ENCODE assay signal across 20 cellular contexts in genomic region chr17:82821554-82821953, GRCh38. TPM values are rescaled to one million over a fixed set of nuclear protein-coding genes. Genes with fewer than 3 reads are reported as not detected.
DNase-seq lines count a peak whose midpoint lies in the region; ATAC-seq, FAIRE-seq and TF ChIP-seq lines count a peak whose summit lies in the region.
"Had no signal": no experiment of that assay in that cellular context is flagged by ENCODE, and none has a peak within 500 bp of the region (broad histone marks: within the 10 kb centered on the region; RNA-seq: fewer than 3 reads in every experiment).

No MANE protein-coding gene starts in this region.

- no peak overlapping the region for H2BK15ac ChIP-seq in H1 (ENCODE audit: low read length)

- H3K18ac ChIP-seq in H1 (ENCODE audit: extremely low read depth, low read length), result peak overlapping the region; percentile 57; the same call in 1 of the 2 replicates

- no peak overlapping the region for H2AK5ac ChIP-seq in H1 (ENCODE audit: low read depth, low read length)

- CTCF ChIA-PET in H1 (lab: Charles Lee; ENCODE audit: partially characterized antibody), result interaction anchor here (0.6 to 2.9 kb wide), 11 partner anchors 9 to 610 kb away, joined by 3 to 17 read pairs (median 6); no protein-coding TSS in a partner anchor

- no peaks in the 10 kb centered on the region for H3K4me1 ChIP-seq in DND-41 (ENCODE audit: insufficient read depth, low read length)
- peaks cover 26% of the 10 kb centered on the region for H3K4me1 ChIP-seq in HUES48 (ENCODE audit: control insufficient read depth, insufficient read depth, low read length)
- H3K4me1 ChIP-seq in H1 (replicated peaks in 1 of 4; ENCODE audit: control insufficient read depth in 3 of 4, insufficient read depth in 4 of 4, low read length in 3 of 4), result peaks cover 0 to 2% (median 0%) of the 10 kb centered on the region in 4 experiments; a peak in 2 of 7 replicates

- TF ChIP-seq RAD21 in H1 (IDR thresholded peaks at IDR 0.05 in 1 of 2, conservative IDR thresholded peaks at IDR 0.05 in 1 of 2; ENCODE audit: low read depth in 2 of 2, low read length in 2 of 2), result no peak

- peak overlapping the region; percentile 14; the same call in 1 of the 2 replicates for H3K27ac ChIP-seq in DND-41 (ENCODE audit: low read length)
- peak overlapping the region; percentile 83 for H3K27ac ChIP-seq in HUES48 (ENCODE audit: low read depth, low read length)
- no peak overlapping the region for H3K27ac ChIP-seq in H1 (ENCODE audit: low read depth, low read length)

- TF ChIP-seq EP300 in H1 (IDR thresholded peaks at IDR 0.05; ENCODE audit: borderline replicate concordance in 1 of 2, low read depth in 2 of 2, low read length in 2 of 2), result no peak

- no peaks in the 10 kb centered on the region for H3K4me1 Mint-ChIP-seq in stimulated activated effector memory CD8-positive, alpha-beta T cell treated with anti-CD3 and anti-CD28 coated beads, Interleukin-12 subunit alpha, Interleukin-12 subunit beta, amount 100 ng/mL, for 72 hours

- H3K36me3 ChIP-seq in DND-41 (ENCODE audit: insufficient read depth, low read length) (peaks cover 63% of the 10 kb centered on the region), HUES48 (ENCODE audit: control insufficient read depth, insufficient read depth, low read length) (peaks cover 19% of the 10 kb centered on the region), H1 (ENCODE audit: control insufficient read depth in 2 of 4, insufficient read depth in 4 of 4, low read length in 3 of 4) (peaks cover 2 to 38% (median 16%) of the 10 kb centered on the region in 4 experiments; a peak in 6 of 8 replicates)

- no peak for TF ChIP-seq POLR2A in H1 (IDR thresholded peaks at IDR 0.05; ENCODE audit: control extremely low read depth in 1 of 2, low read depth in 2 of 2, low read length in 2 of 2)

- H3K9me3 ChIP-seq in DND-41 (ENCODE audit: insufficient read depth, low read length, severe bottlenecking) (peaks cover 13% of the 10 kb centered on the region), HUES48 (ENCODE audit: control insufficient read depth, insufficient read depth, low read length) (no peaks in the 10 kb centered on the region), H1 (ENCODE audit: insufficient read depth in 2 of 2, low read depth in 1 of 2, low read length in 1 of 2) (peaks cover 29 to 31% of the 10 kb centered on the region in 2 experiments)

- no peak overlapping the region for H2BK12ac ChIP-seq in H1 (ENCODE audit: low read depth, low read length)

- FAIRE-seq in H1 (lab: Jason Lieb, UNC), result no peak
- FAIRE-seq: G401.6, GM12892 had no signal

- peaks cover 34% of the 10 kb centered on the region for H3K36me3 Mint-ChIP-seq in stimulated activated effector memory CD8-positive, alpha-beta T cell treated with anti-CD3 and anti-CD28 coated beads, Interleukin-12 subunit alpha, Interleukin-12 subunit beta, amount 100 ng/mL, for 72 hours

- peaks cover 20% of the 10 kb centered on the region for H3K79me2 ChIP-seq in DND-41 (ENCODE audit: insufficient read depth, low read length)
- H3K79me2 ChIP-seq in H1 (ENCODE audit: control insufficient read depth in 1 of 2, insufficient read depth in 2 of 2, low read length in 2 of 2), result peaks cover 0 to 8% of the 10 kb centered on the region in 2 experiments; a peak in 1 of 4 replicates

- H3K4me2 ChIP-seq in DND-41 (ENCODE audit: insufficient read depth, low read length) (no peak overlapping the region), H1 (ENCODE audit: insufficient read depth in 1 of 2, low read depth in 2 of 2, low read length in 2 of 2) (no peak overlapping the region)

- no peak overlapping the region for H3K4me3 ChIP-seq in DND-41 (ENCODE audit: low read depth in 1 of 2, low read length in 2 of 2)
- H3K4me3 ChIP-seq in HUES48 (ENCODE audit: low read depth, low read length), result no peak overlapping the region
- H3K4me3 ChIP-seq in H1 (ENCODE audit: extremely low read depth in 1 of 4, insufficient read depth in 2 of 4, low read depth in 3 of 4, low read length in 4 of 4), result no peak overlapping the region

- H4K91ac ChIP-seq in H1 (replicated peaks; ENCODE audit: insufficient read length, low read length), result no peak overlapping the region

- H3K14ac ChIP-seq in H1 (ENCODE audit: insufficient read length), result no peak overlapping the region

- H4K8ac ChIP-seq in H1 (ENCODE audit: extremely low read depth, insufficient read depth, low read length), result no peak overlapping the region

- DNase-seq in DND-41 (no peak), H1 (ENCODE audit: low read depth in 1 of 2, low spot score in 2 of 2) (no peak), inferior parietal cortex (ENCODE audit: extremely low spot score) (no peak)
- DNase-seq in stimulated activated effector memory CD8-positive, alpha-beta T cell treated with anti-CD3 and anti-CD28 coated beads, Interleukin-12 subunit alpha, Interleukin-12 subunit beta, amount 100 ng/mL, for 72 hours (ENCODE audit: low spot score in 2 of 2), result no peak
- no peak for DNase-seq in activated CD8-positive, alpha-beta memory T cell treated with anti-CD3 and anti-CD28 coated beads, Interleukin-2, amount 50 U/mL, for 4 hours
- DNase-seq: C1 segment of cervical spinal cord; Calu3; CD4-positive, alpha-beta memory T cell; COR-L47; DMS53; DMS79 treated with DMSO at 0.1 percent for 48 hours; GOT3; HCEC 1CT had no signal

- peaks cover 7% of the 10 kb centered on the region; the same call in 1 of the 2 replicates for H3K79me1 ChIP-seq in H1 (ENCODE audit: low read depth, low read length)

- H2AFZ ChIP-seq in DND-41 (ENCODE audit: low read depth, low read length), result no peak overlapping the region
- no peak overlapping the region for H2AFZ ChIP-seq in H1 (ENCODE audit: low read length)

- H2BK20ac ChIP-seq in H1 (ENCODE audit: low read length), result 0 out of 2 replicates have a peak overlapping the region, but pooled peaks have one; percentile 83

- no peak overlapping the region for H3K4ac ChIP-seq in H1 (replicated peaks; ENCODE audit: insufficient read length, low read depth, low read length)

- H3K23me2 ChIP-seq in H1 (ENCODE audit: low read depth, low read length), result no peaks in the 10 kb centered on the region

- no peak overlapping the region for H3K9ac ChIP-seq in DND-41 (ENCODE audit: low read depth, low read length)
- H3K9ac ChIP-seq in HUES48 (ENCODE audit: low read depth, low read length), result no peak overlapping the region
- no peak overlapping the region for H3K9ac ChIP-seq in H1 (replicated peaks in 1 of 4; ENCODE audit: extremely low read depth in 1 of 4, low read depth in 3 of 4, low read length in 3 of 4)

- WGBS in H1 (ENCODE audit: extremely low coverage in 1 of 2, insufficient coverage in 1 of 2, insufficient read length in 1 of 2, insufficient replicate concordance in 2 of 2, low coverage in 1 of 2, low lambda C conversion rate in 2 of 2, missing lambda C conversion rate in 1 of 2), 2 experiments, result 85% methylated on average over 2 of the region's 2 CpGs; no CpG with 5 or more reads in 1 of the 2 experiments

- no peak overlapping the region for H2BK120ac ChIP-seq in H1 (replicated peaks; ENCODE audit: low read depth, low read length)

- no peak overlapping the region for H3K4me3 Mint-ChIP-seq in stimulated activated effector memory CD8-positive, alpha-beta T cell treated with anti-CD3 and anti-CD28 coated beads, Interleukin-12 subunit alpha, Interleukin-12 subunit beta, amount 100 ng/mL, for 72 hours
- H3K4me3 Mint-ChIP-seq: CD4-positive, alpha-beta memory T cell had no signal

- no peak overlapping the region for H4K5ac ChIP-seq in H1 (ENCODE audit: insufficient read length, low read depth, low read length)

- H3K27ac Mint-ChIP-seq in stimulated activated effector memory CD8-positive, alpha-beta T cell treated with anti-CD3 and anti-CD28 coated beads, Interleukin-12 subunit alpha, Interleukin-12 subunit beta, amount 100 ng/mL, for 72 hours, result peak overlapping the region; percentile 67

- no peak for ATAC-seq in DND-41 (ENCODE audit: insufficient read depth, low read depth)
- ATAC-seq in stimulated activated effector memory CD8-positive, alpha-beta T cell treated with anti-CD3 and anti-CD28 coated beads, Interleukin-12 subunit alpha, Interleukin-12 subunit beta, amount 100 ng/mL, for 72 hours, result no peak

- TF ChIP-seq CTCF in DND-41 (IDR thresholded peaks at IDR 0.05; ENCODE audit: borderline replicate concordance, extremely low read depth, low read length, poor library complexity, severe bottlenecking) (no peak), H1 (IDR thresholded peaks at IDR 0.05; ENCODE audit: control extremely low read depth in 1 of 3, insufficient read depth in 1 of 3, low read depth in 1 of 3, low read length in 3 of 3) (no peak)

- H3K23ac ChIP-seq in H1 (ENCODE audit: insufficient read length), result no peak overlapping the region

- peaks cover 3% of the 10 kb centered on the region for H3K9me3 Mint-ChIP-seq in stimulated activated effector memory CD8-positive, alpha-beta T cell treated with anti-CD3 and anti-CD28 coated beads, Interleukin-12 subunit alpha, Interleukin-12 subunit beta, amount 100 ng/mL, for 72 hours

- H3K27me3 ChIP-seq in DND-41 (ENCODE audit: insufficient read depth, low read length, poor library complexity), result no peaks in the 10 kb centered on the region
- H3K27me3 ChIP-seq in HUES48 (ENCODE audit: control insufficient read depth, insufficient read depth, low read length), result no peaks in the 10 kb centered on the region
- H3K27me3 ChIP-seq in H1 (replicated peaks in 1 of 4; ENCODE audit: control insufficient read depth in 3 of 4, extremely low read depth in 1 of 4, insufficient read depth in 3 of 4, low read length in 3 of 4), result no peaks in the 10 kb centered on the region

- H4K20me1 ChIP-seq in DND-41 (ENCODE audit: insufficient read depth, low read length), result no peaks in the 10 kb centered on the region
- H4K20me1 ChIP-seq in H1 (replicated peaks in 1 of 2; ENCODE audit: control insufficient read depth in 1 of 2, insufficient read depth in 2 of 2, low read length in 2 of 2), result peaks cover 0 to 4% of the 10 kb centered on the region in 2 experiments

- H2BK5ac ChIP-seq in H1 (ENCODE audit: low read depth, low read length), result no peak overlapping the region

- POLR2A ChIA-PET in H1 (lab: Charles Lee; ENCODE audit: partially characterized antibody), result no interaction called here

- H3K56ac ChIP-seq in H1 (replicated peaks; ENCODE audit: insufficient read length, low read depth, low read length), result no peak overlapping the region

TF ChIP-seq in H1, 55 proteins besides CTCF, POLR2A, EP300 and RAD21 (continues in another document):
- TF ChIP-seq BCL11A (IDR thresholded peaks at IDR 0.05; ENCODE audit: low read depth in 2 of 2, low read length in 2 of 2) (no peak), CBX8 (IDR thresholded peaks at IDR 0.05; ENCODE audit: borderline replicate concordance, low read depth, low read length) (no peak)

RNA-seq across cellular contexts. Expression of gene ZNF750, which starts 18.3 kb away (rescaled TPM):
- not detected in 2 replicates for total RNA-seq in H1 (2021; fragmentation: NEBNext Ultra II Directional; extraction: Animal tissue kit (Norgen Biotek cat#: 25700))
- 0.02 TPM in 1 of 2 replicates, not detected in the other for polyA plus RNA-seq in H1 (2011; rRNA removed)
- not detected for polyA plus RNA-seq in H1 (2011; cell fraction: cytosol; rRNA removed)
- not detected for polyA plus RNA-seq in H1 (2011; cell fraction: nucleus; rRNA removed)
- 0.12 to 0.14 TPM in 2 of 4 replicates, not detected in the others for polyA plus RNA-seq in H1 (2012, experiment 1 of 2)
- 0.04 TPM for polyA plus RNA-seq in H1 (2012, experiment 2 of 2)
- 0.02 TPM for polyA plus RNA-seq in H1 (2013, experiment 1 of 2)
- polyA plus RNA-seq in H1 (2013, experiment 2 of 2), result 0.02 TPM
- polyA minus RNA-seq in H1 (2011; rRNA and poly(A)+ RNA removed), result not detected in 2 replicates
- not detected for polyA minus RNA-seq in H1 (2011; cell fraction: cytosol; rRNA and poly(A)+ RNA removed)
- polyA minus RNA-seq in H1 (2011; cell fraction: nucleus; rRNA and poly(A)+ RNA removed), result not detected
- total RNA-seq: A172; A673; Calu3; CD4-positive, alpha-beta memory T cell; H7 had no signal
- polyA plus RNA-seq: BJ; CD4-positive, alpha-beta memory T cell had no signal
